8 cellular contexts compared by ENCODE assay signal in the genomic region with DNA sequence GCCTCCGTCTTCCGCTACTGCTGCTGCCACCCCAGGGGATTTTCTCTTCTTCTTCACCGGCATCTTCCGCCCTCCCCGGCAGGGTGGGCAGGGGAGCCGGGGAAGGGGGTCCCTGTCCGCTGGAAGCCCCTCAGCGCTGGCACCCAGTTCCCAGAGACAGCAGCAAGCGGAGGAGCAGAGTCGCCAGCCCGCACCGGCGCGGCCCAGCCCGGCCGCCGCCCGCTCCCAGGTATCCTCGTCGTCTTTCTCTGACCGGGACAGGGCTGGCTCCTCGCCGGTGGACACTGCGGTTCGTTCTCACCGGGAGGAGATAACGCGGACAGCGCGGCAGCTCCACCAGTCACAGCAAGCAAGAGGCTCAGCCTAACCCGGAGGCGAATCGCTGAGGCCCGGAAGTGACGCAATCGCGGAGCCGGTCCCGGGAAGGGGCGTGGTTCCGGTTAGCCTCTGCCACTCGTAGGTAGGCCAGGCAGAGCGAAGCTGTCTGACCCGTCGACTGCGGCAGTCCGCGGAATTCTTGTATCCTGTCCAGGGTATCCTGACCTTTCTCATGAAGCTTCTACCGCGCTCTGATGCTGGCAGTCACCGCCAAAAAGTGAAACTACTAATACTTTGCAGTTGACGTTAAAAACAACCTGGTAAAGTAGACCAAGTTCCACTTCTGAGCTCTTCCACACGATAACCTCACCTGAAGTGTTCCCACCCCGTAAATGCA. TPM values are rescaled to one million over a fixed set of nuclear protein-coding genes. Genes with fewer than 3 reads are reported as not detected.
A peak's percentile ranks its signal among the peaks of the same experiment; 100 is the strongest.
DNase-seq lines count a peak whose midpoint lies in the region; ATAC-seq and TF ChIP-seq lines count a peak whose summit lies in the region.

A gene (minus strand): TSS at position 351 of the 715 bp plus-strand sequence. CDS start 288 bp downstream, at position 63.

- TF ChIP-seq CTCF in BJ (IDR thresholded peaks at IDR 0.05; ENCODE audit: insufficient read depth, low read depth, low read length) (no peak), coronary artery (IDR thresholded peaks at IDR 0.05) (no peak)

- peak within 1 kb of the TSS; percentile 96 for H3K27ac Mint-ChIP-seq in activated CD4-positive, alpha-beta T cell treated with anti-CD3 and anti-CD28 coated beads, Interleukin-2, amount 10 ng/mL, durations not matched to agents 24 days and 14 days

- CTCF ChIA-PET in BJ (lab: Yijun Ruan, JAX), result interaction anchor here (0.5 to 2.1 kb wide), 5 partner anchors 10 to 255 kb away, joined by 3 to 17 read pairs (median 4); a partner anchor contains a TSS

- DNase-seq in BJ (ENCODE audit: low read depth) (peak; percentile 74), NCI-H526 treated with DMSO at 0.1 percent for 48 hours (lab: John Stamatoyannopoulos, UW) (peak; percentile 95), coronary artery (ENCODE audit: low spot score) (peak; percentile 98)
- peak; percentile 99 for DNase-seq in activated CD4-positive, alpha-beta T cell treated with anti-CD3 and anti-CD28 coated beads, Interleukin-2, amount 10 ng/mL, durations not matched to agents 24 days and 14 days
- DNase-seq in stimulated activated CD4-positive, alpha-beta T cell treated with anti-CD3 and anti-CD28 coated beads, Interleukin-1b, Interleukin-23, amount 100 ng/mL, for 4 hours (ENCODE audit: low read depth in 2 of 2), result peak; percentile 92 to 94

- peaks cover 23% of the 10 kb centered on the region for H3K4me1 Mint-ChIP-seq in activated CD4-positive, alpha-beta T cell treated with anti-CD3 and anti-CD28 coated beads, Interleukin-2, amount 10 ng/mL, durations not matched to agents 24 days and 14 days

- peaks cover 9% of the 10 kb centered on the region for H3K27me3 Mint-ChIP-seq in activated CD4-positive, alpha-beta T cell treated with anti-CD3 and anti-CD28 coated beads, Interleukin-2, amount 10 ng/mL, durations not matched to agents 24 days and 14 days

- H3K27ac ChIP-seq in coronary artery (peak within 1 kb of the TSS; percentile 59 to 74), layer of hippocampus (ENCODE audit: low read depth, low read length) (peak within 1 kb of the TSS; percentile 72)

- peaks cover 5% of the 10 kb centered on the region for H3K9me3 Mint-ChIP-seq in activated CD4-positive, alpha-beta T cell treated with anti-CD3 and anti-CD28 coated beads, Interleukin-2, amount 10 ng/mL, durations not matched to agents 24 days and 14 days

- peak within 1 kb of the TSS; percentile 95 for H3K4me3 Mint-ChIP-seq in activated CD4-positive, alpha-beta T cell treated with anti-CD3 and anti-CD28 coated beads, Interleukin-2, amount 10 ng/mL, durations not matched to agents 24 days and 14 days

- H3K36me3 Mint-ChIP-seq in activated CD4-positive, alpha-beta T cell treated with anti-CD3 and anti-CD28 coated beads, Interleukin-2, amount 10 ng/mL, durations not matched to agents 24 days and 14 days (ENCODE audit: low read depth), result peaks cover 28% of the 10 kb centered on the region

- H3K4me3 ChIP-seq in BJ (ENCODE audit: low read depth, low read length), result peak within 1 kb of the TSS; percentile 89
- peak within 1 kb of the TSS; percentile 96 for H3K4me3 ChIP-seq in coronary artery

- intact Hi-C loops in activated CD4-positive, alpha-beta T cell treated with anti-CD3 and anti-CD28 coated beads, Interleukin-2, amount 10 ng/mL, durations not matched to agents 24 days and 14 days (cut with micrococcal nuclease), result loop anchor here (1.0 to 2.0 kb wide), 4 partner anchors 13 to 56 kb away; a partner anchor contains a TSS

- H3K27me3 ChIP-seq in BJ (ENCODE audit: control insufficient read depth, insufficient read depth, low read length) (no peaks in the 10 kb centered on the region), layer of hippocampus (ENCODE audit: control insufficient read depth, insufficient read depth, low read length) (no peaks in the 10 kb centered on the region)

- POLR2A ChIA-PET in BJ (lab: Charles Lee), result interaction anchor here (0.8 kb wide), 1 partner anchor 17 kb away, joined by 4 read pairs; a partner anchor contains a TSS

- ATAC-seq in GM19324 (IDR thresholded peaks at IDR 0.05; ENCODE audit: low FRiP score, unreplicated experiment), result peak; percentile 100
- peak; percentile 99 for ATAC-seq in HG03469 (IDR thresholded peaks at IDR 0.05; ENCODE audit: unreplicated experiment)

- peaks cover 2% of the 10 kb centered on the region; the same call in 1 of the 2 replicates for H3K36me3 ChIP-seq in BJ (ENCODE audit: control insufficient read depth, insufficient read depth, low read length)

RNA-seq across cellular contexts. Expression of the gene that starts here (rescaled TPM):
- polyA plus RNA-seq in BJ (2011; rRNA removed), result 27.7 and 39.9 TPM in 2 replicates
- polyA minus RNA-seq in BJ (2011; rRNA and poly(A)+ RNA removed), result 4.2 and 5.6 TPM in 2 replicates
- total RNA-seq in activated CD4-positive, alpha-beta T cell treated with anti-CD3 and anti-CD28 coated beads, Interleukin-2, amount 10 ng/mL, durations not matched to agents 24 days and 14 days, result 87.1 TPM in 2 replicates

Comparison
In these comparisons a context has a peak if more than half of its experiments do, and no peak if none do; other contexts are left out.
1. Peak in every context shown above with its lines: DNase-seq, ATAC-seq, H3K4me3 ChIP-seq and H3K27ac ChIP-seq.